ENCODE assay signal across 8 cellular contexts in the genomic region with DNA sequence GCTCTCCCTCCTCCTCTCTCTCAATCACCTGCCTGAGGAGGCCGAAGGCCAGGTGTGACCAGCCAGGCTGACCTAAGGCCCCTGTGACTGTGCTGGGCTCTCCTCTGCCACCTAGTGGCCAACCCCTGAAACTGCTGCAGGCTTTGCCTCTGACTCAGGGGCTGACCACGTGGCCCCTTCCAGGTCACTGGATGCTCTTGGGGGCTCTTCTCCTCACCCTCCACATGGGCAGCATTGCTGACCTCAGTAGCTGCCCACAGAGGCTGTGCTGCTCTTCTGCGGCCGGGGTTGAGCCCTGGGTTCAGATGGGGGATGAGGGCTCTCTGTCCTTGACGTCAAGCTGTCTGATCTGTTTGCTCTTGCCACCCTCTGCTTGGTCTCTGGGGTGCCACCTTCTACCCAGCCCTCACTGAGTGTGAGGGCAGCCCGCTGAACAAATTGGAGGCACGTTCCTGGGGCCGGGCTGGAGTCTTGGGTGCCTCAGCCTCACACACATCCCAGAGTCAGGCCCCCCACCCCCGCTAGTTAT.
DNase-seq lines count a peak whose midpoint lies in the region; ATAC-seq and TF ChIP-seq lines count a peak whose summit lies in the region.

No MANE protein-coding gene starts in this region.

- H3K4me3 ChIP-seq in WI38 (ENCODE audit: low read depth, low read length) (no peak overlapping the region), lower lobe of right lung (no peak overlapping the region)

- H3K27ac ChIP-seq in lower lobe of right lung, result no peak overlapping the region

- H3K36me3 ChIP-seq in lower lobe of right lung, result no peaks in the 10 kb centered on the region

- TF ChIP-seq CTCF in WI38 (IDR thresholded peaks at IDR 0.05; ENCODE audit: low read depth, low read length) (peak; percentile 99), lower lobe of right lung (IDR thresholded peaks at IDR 0.05) (peak; percentile 99)

- peak; percentile 8 to 15 for DNase-seq in AML-193 (lab: John Stamatoyannopoulos, UW)
- peak; percentile 49 for DNase-seq in LHCN-M2 (ENCODE audit: low read depth)
- DNase-seq in dedifferentiated amniotic fluid mesenchymal stem cell (ENCODE audit: extremely low spot score), result peak; percentile 33
- peak; percentile 74 for DNase-seq in lower lobe of right lung
- peak; percentile 28 for DNase-seq in stimulated activated CD8-positive, alpha-beta memory T cell treated with anti-CD3 and anti-CD28 coated beads, Interleukin-4, amount 100 ng/mL, for 24 hours (ENCODE audit: low read depth)

- no peaks in the 10 kb centered on the region for H3K9me3 ChIP-seq in lower lobe of right lung

- H3K27me3 ChIP-seq in lower lobe of right lung (ENCODE audit: low read depth), result peaks cover 14% of the 10 kb centered on the region

- ATAC-seq in GM18907 (IDR thresholded peaks at IDR 0.05; ENCODE audit: unreplicated experiment) (peak; percentile 55), lower lobe of right lung (peak; percentile 90 to 91), GM18870 (IDR thresholded peaks at IDR 0.05; ENCODE audit: unreplicated experiment) (no peak)

- no peaks in the 10 kb centered on the region for H3K4me1 ChIP-seq in lower lobe of right lung

- intact Hi-C loops in lower lobe of right lung (cut with DNase I), result no loop called here

Comparison
In these comparisons a context has a peak if more than half of its experiments do, and no peak if none do; other contexts are left out.
1. DNase-seq: peak in every context shown above with its lines; median percentile 74 in lower lobe of right lung; 49 in LHCN-M2; 33 in dedifferentiated amniotic fluid mesenchymal stem cell; 28 in stimulated activated CD8-positive, alpha-beta memory T cell treated with anti-CD3 and anti-CD28 coated beads, Interleukin-4, amount 100 ng/mL, for 24 hours; 12 in AML-193.